ENCODE assay signal across 21 cellular contexts in the genomic region with DNA sequence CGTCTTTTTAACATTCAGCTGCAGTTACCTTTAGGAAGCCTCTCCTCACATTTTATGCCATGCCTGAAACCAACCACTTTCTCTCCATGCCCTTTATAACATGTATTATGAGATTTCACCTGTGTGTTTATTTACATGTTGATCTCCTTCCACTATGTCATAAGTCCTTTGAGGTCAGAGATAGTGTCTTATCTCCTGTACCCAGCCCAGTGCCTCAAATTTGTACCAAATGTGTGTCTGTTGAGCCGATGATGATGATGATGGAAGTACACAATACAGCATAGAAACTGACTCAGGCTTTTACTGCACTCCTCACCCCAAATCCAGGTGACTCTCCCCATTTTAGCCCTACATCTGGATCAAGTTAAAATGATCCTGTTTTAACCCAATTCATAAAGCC.
DNase-seq lines count a peak whose midpoint lies in the region; ATAC-seq and TF ChIP-seq lines count a peak whose summit lies in the region.
"Had no signal": no experiment of that assay in that cellular context is flagged by ENCODE, and none has a peak within 500 bp of the region (broad histone marks: within the 10 kb centered on the region; RNA-seq: fewer than 3 reads in every experiment).

No MANE protein-coding gene starts in this region.

- no peak for ATAC-seq in activated naive CD4-positive, alpha-beta T cell treated with anti-CD3 and anti-CD28 coated beads, Interleukin-2, amount 50 U/mL, for 72 hours
- peak; percentile 18 for ATAC-seq in activated CD8-positive, alpha-beta T cell treated with anti-CD3 and anti-CD28 coated beads for 36 hours
- ATAC-seq in stimulated activated effector memory CD8-positive, alpha-beta T cell treated with anti-CD3 and anti-CD28 coated beads, Interleukin-12 subunit alpha, Interleukin-12 subunit beta, amount 100 ng/mL, for 72 hours: peak; percentile 3
- ATAC-seq in HG02840 (IDR thresholded peaks at IDR 0.05; ENCODE audit: low FRiP score, unreplicated experiment): no peak
- ATAC-seq: left lobe of liver had no signal

- POLR2A ChIA-PET in activated CD8-positive, alpha-beta T cell treated with anti-CD3 and anti-CD28 coated beads for 36 hours (lab: Charles Lee): interaction anchor here (1.7 kb wide), 1 partner anchor 20 kb away, joined by 4 read pairs; no protein-coding TSS in a partner anchor

- no peaks in the 10 kb centered on the region for H3K27me3 Mint-ChIP-seq in activated CD8-positive, alpha-beta T cell treated with anti-CD3 and anti-CD28 coated beads for 36 hours
- no peaks in the 10 kb centered on the region for H3K27me3 Mint-ChIP-seq in chondrocyte (ENCODE audit: low read depth)
- H3K27me3 Mint-ChIP-seq: activated B cell treated with CpG ODN at 0.5 μM for 24 hours, progenitor cell of endocrine pancreas had no signal

- no peak for DNase-seq in activated naive CD4-positive, alpha-beta T cell treated with anti-CD3 and anti-CD28 coated beads, Interleukin-2, amount 50 U/mL, for 72 hours (ENCODE audit: low spot score in 2 of 2)
- DNase-seq in activated naive CD4-positive, alpha-beta T cell treated with Interleukin-2 at 50 U/mL for 16 hours: no peak
- DNase-seq in activated CD8-positive, alpha-beta T cell treated with anti-CD3 and anti-CD28 coated beads for 36 hours: no peak
- no peak for DNase-seq in chondrocyte (ENCODE audit: low spot score)
- no peak for DNase-seq in stimulated activated effector memory CD8-positive, alpha-beta T cell treated with anti-CD3 and anti-CD28 coated beads, Interleukin-12 subunit alpha, Interleukin-12 subunit beta, amount 100 ng/mL, for 72 hours (ENCODE audit: low spot score in 2 of 2)
- no peak for DNase-seq in NOMO-1 treated with dmso at 0.1 percent for 144 hours (lab: John Stamatoyannopoulos, UW; ENCODE audit: unreplicated experiment)
- no peak for DNase-seq in DMS53 treated with DMSO at 0.1 percent for 48 hours (lab: John Stamatoyannopoulos, UW; ENCODE audit: unreplicated experiment)
- DNase-seq: activated B cell treated with CpG ODN at 0.5 μM for 24 hours; activated effector memory CD4-positive, alpha-beta T cell treated with Interleukin-2 at 50 U/mL for 16 hours; cerebellar nuclear complex; DMS153; effector CD4-positive, alpha-beta T cell; GF-D8; H9; midbrain; NCI-H1694; testis had no signal

- H3K9me3 Mint-ChIP-seq in activated naive CD4-positive, alpha-beta T cell treated with anti-CD3 and anti-CD28 coated beads, Interleukin-2, amount 50 U/mL, for 72 hours: peaks cover 0 to 34% of the 10 kb centered on the region in 2 donors
- H3K9me3 Mint-ChIP-seq in activated CD8-positive, alpha-beta T cell treated with anti-CD3 and anti-CD28 coated beads for 36 hours: peaks cover 7% of the 10 kb centered on the region
- H3K9me3 Mint-ChIP-seq in chondrocyte (ENCODE audit: low read depth): no peaks in the 10 kb centered on the region
- peaks cover 2% of the 10 kb centered on the region for H3K9me3 Mint-ChIP-seq in stimulated activated effector memory CD8-positive, alpha-beta T cell treated with anti-CD3 and anti-CD28 coated beads, Interleukin-12 subunit alpha, Interleukin-12 subunit beta, amount 100 ng/mL, for 72 hours
- H3K9me3 Mint-ChIP-seq: activated B cell treated with CpG ODN at 0.5 μM for 24 hours, H9 had no signal

- CTCF ChIA-PET in activated CD8-positive, alpha-beta T cell treated with anti-CD3 and anti-CD28 coated beads for 36 hours (lab: Charles Lee): interaction anchor here (0.8 kb wide), 1 partner anchor 88 kb away, joined by 3 read pairs; no protein-coding TSS in a partner anchor

- TF ChIP-seq CTCF in activated CD8-positive, alpha-beta T cell treated with anti-CD3 and anti-CD28 coated beads for 36 hours (IDR thresholded peaks at IDR 0.05): no peak
- no peak for TF ChIP-seq CTCF in chondrocyte (IDR thresholded peaks at IDR 0.05)

- H3K27ac Mint-ChIP-seq in activated naive CD4-positive, alpha-beta T cell treated with anti-CD3 and anti-CD28 coated beads, Interleukin-2, amount 50 U/mL, for 72 hours: peak overlapping the region; percentile 23 to 56
- H3K27ac Mint-ChIP-seq in activated CD8-positive, alpha-beta T cell treated with anti-CD3 and anti-CD28 coated beads for 36 hours: peak overlapping the region; percentile 70
- peak overlapping the region; percentile 9 for H3K27ac Mint-ChIP-seq in chondrocyte (ENCODE audit: unreplicated experiment)
- H3K27ac Mint-ChIP-seq in stimulated activated effector memory CD8-positive, alpha-beta T cell treated with anti-CD3 and anti-CD28 coated beads, Interleukin-12 subunit alpha, Interleukin-12 subunit beta, amount 100 ng/mL, for 72 hours: peak overlapping the region; percentile 88
- H3K27ac Mint-ChIP-seq: activated B cell treated with CpG ODN at 0.5 μM for 24 hours, progenitor cell of endocrine pancreas had no signal

- peaks cover 55% of the 10 kb centered on the region for H3K4me1 Mint-ChIP-seq in activated CD8-positive, alpha-beta T cell treated with anti-CD3 and anti-CD28 coated beads for 36 hours (ENCODE audit: low read depth)
- H3K4me1 Mint-ChIP-seq in chondrocyte (ENCODE audit: low read depth): peaks cover 44% of the 10 kb centered on the region
- peaks cover 46% of the 10 kb centered on the region for H3K4me1 Mint-ChIP-seq in stimulated activated effector memory CD8-positive, alpha-beta T cell treated with anti-CD3 and anti-CD28 coated beads, Interleukin-12 subunit alpha, Interleukin-12 subunit beta, amount 100 ng/mL, for 72 hours
- H3K4me1 Mint-ChIP-seq: activated B cell treated with CpG ODN at 0.5 μM for 24 hours had no signal

- intact Hi-C loops in activated CD8-positive, alpha-beta T cell treated with anti-CD3 and anti-CD28 coated beads for 36 hours (cut with micrococcal nuclease): no loop called here

- peaks cover 63 to 96% of the 10 kb centered on the region in 2 donors for H3K36me3 Mint-ChIP-seq in activated naive CD4-positive, alpha-beta T cell treated with anti-CD3 and anti-CD28 coated beads, Interleukin-2, amount 50 U/mL, for 72 hours
- H3K36me3 Mint-ChIP-seq in activated CD8-positive, alpha-beta T cell treated with anti-CD3 and anti-CD28 coated beads for 36 hours (ENCODE audit: low read depth): peaks cover 85% of the 10 kb centered on the region
- peaks cover 17% of the 10 kb centered on the region for H3K36me3 Mint-ChIP-seq in chondrocyte (ENCODE audit: low read depth)
- peaks cover 4% of the 10 kb centered on the region for H3K36me3 Mint-ChIP-seq in stimulated activated effector memory CD8-positive, alpha-beta T cell treated with anti-CD3 and anti-CD28 coated beads, Interleukin-12 subunit alpha, Interleukin-12 subunit beta, amount 100 ng/mL, for 72 hours

- no peak overlapping the region for H3K4me3 Mint-ChIP-seq in activated CD8-positive, alpha-beta T cell treated with anti-CD3 and anti-CD28 coated beads for 36 hours
- H3K4me3 Mint-ChIP-seq in chondrocyte (ENCODE audit: unreplicated experiment): no peak overlapping the region
- peak overlapping the region; percentile 20 for H3K4me3 Mint-ChIP-seq in stimulated activated effector memory CD8-positive, alpha-beta T cell treated with anti-CD3 and anti-CD28 coated beads, Interleukin-12 subunit alpha, Interleukin-12 subunit beta, amount 100 ng/mL, for 72 hours
- H3K4me3 Mint-ChIP-seq: activated B cell treated with CpG ODN at 0.5 μM for 24 hours, H9, neural crest cell had no signal

Comparison
In these comparisons a context has a peak if more than half of its experiments do, and no peak if none do; other contexts are left out.
1. ATAC-seq: peak in activated CD8-positive, alpha-beta T cell treated with anti-CD3 and anti-CD28 coated beads for 36 hours (single experiment) and stimulated activated effector memory CD8-positive, alpha-beta T cell treated with anti-CD3 and anti-CD28 coated beads, Interleukin-12 subunit alpha, Interleukin-12 subunit beta, amount 100 ng/mL, for 72 hours (single experiment); none in activated naive CD4-positive, alpha-beta T cell treated with anti-CD3 and anti-CD28 coated beads, Interleukin-2, amount 50 U/mL, for 72 hours (0 of 2) and HG02840 (single experiment).
2. H3K27ac Mint-ChIP-seq: peak in every context shown above with its lines; median percentile 88 in stimulated activated effector memory CD8-positive, alpha-beta T cell treated with anti-CD3 and anti-CD28 coated beads, Interleukin-12 subunit alpha, Interleukin-12 subunit beta, amount 100 ng/mL, for 72 hours; 70 in activated CD8-positive, alpha-beta T cell treated with anti-CD3 and anti-CD28 coated beads for 36 hours; 40 in activated naive CD4-positive, alpha-beta T cell treated with anti-CD3 and anti-CD28 coated beads, Interleukin-2, amount 50 U/mL, for 72 hours; 9 in chondrocyte.